In genomic region chr12:54861927-54862326, GRCh38 we compare ENCODE assay signal across 4 cellular contexts. TPM values are rescaled to one million over a fixed set of nuclear protein-coding genes. Genes with fewer than 3 reads are reported as not detected.
"Had no signal": no experiment of that assay in that cellular context is flagged by ENCODE, and none has a peak within 500 bp of the region (broad histone marks: within the 10 kb centered on the region; RNA-seq: fewer than 3 reads in every experiment).

No MANE protein-coding gene starts in this region.

- DNase-seq: GDM1, GF-D8 had no signal

- ATAC-seq: GM12878 had no signal

RNA-seq across cellular contexts. Expression of gene MUCL1, which starts 7.6 kb away (rescaled TPM):
- total RNA-seq: G401, GM12878 had no signal
